1 cellular context compared by ENCODE assay signal in genomic region chr2:46326231-46326980, GRCh38.
TF ChIP-seq lines count a peak whose summit lies in the region.

No MANE protein-coding gene starts in this region.

TF ChIP-seq in HepG2, 621 proteins besides CTCF, POLR2A, EP300 and RAD21 (continued from another document and continues in another):
- no peak for TF ChIP-seq SOX6 (IDR thresholded peaks at IDR 0.05)
- TF ChIP-seq SOX6 (CRISPR knock-in tag; IDR thresholded peaks at IDR 0.05), result peak; percentile 97
- TF ChIP-seq ZNF512B (CRISPR knock-in tag; IDR thresholded peaks at IDR 0.05; ENCODE audit: borderline replicate concordance), result peak; percentile 41; the same call in 1 of the 2 replicates
- TF ChIP-seq, protein P1, sequence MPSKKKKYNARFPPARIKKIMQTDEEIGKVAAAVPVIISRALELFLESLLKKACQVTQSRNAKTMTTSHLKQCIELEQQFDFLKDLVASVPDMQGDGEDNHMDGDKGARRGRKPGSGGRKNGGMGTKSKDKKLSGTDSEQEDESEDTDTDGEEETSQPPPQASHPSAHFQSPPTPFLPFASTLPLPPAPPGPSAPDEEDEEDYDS (CRISPR knock-in tag; IDR thresholded peaks at IDR 0.05), result peak; percentile 62; the same call in 1 of the 2 replicates
- TF ChIP-seq AHR (CRISPR knock-in tag; IDR thresholded peaks at IDR 0.05), result 0 out of 2 replicates have a peak, but pooled peaks have one; percentile 48
- TF ChIP-seq, protein P2, sequence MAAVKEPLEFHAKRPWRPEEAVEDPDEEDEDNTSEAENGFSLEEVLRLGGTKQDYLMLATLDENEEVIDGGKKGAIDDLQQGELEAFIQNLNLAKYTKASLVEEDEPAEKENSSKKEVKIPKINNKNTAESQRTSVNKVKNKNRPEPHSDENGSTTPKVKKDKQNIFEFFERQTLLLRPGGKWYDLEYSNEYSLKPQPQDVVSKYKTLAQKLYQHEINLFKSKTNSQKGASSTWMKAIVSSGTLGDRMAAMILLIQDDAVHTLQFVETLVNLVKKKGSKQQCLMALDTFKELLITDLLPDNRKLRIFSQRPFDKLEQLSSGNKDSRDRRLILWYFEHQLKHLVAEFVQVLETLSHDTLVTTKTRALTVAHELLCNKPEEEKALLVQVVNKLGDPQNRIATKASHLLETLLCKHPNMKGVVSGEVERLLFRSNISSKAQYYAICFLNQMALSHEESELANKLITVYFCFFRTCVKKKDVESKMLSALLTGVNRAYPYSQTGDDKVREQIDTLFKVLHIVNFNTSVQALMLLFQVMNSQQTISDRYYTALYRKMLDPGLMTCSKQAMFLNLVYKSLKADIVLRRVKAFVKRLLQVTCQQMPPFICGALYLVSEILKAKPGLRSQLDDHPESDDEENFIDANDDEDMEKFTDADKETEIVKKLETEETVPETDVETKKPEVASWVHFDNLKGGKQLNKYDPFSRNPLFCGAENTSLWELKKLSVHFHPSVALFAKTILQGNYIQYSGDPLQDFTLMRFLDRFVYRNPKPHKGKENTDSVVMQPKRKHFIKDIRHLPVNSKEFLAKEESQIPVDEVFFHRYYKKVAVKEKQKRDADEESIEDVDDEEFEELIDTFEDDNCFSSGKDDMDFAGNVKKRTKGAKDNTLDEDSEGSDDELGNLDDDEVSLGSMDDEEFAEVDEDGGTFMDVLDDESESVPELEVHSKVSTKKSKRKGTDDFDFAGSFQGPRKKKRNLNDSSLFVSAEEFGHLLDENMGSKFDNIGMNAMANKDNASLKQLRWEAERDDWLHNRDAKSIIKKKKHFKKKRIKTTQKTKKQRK (IDR thresholded peaks at IDR 0.05; ENCODE audit: low read length), result no peak
- TF ChIP-seq ARID3A (IDR thresholded peaks at IDR 0.05; ENCODE audit: low read depth, low read length), result peak; percentile 70; the same call in 1 of the 2 replicates
- TF ChIP-seq ZBTB25 (CRISPR knock-in tag; IDR thresholded peaks at IDR 0.05), result peak; percentile 75
- TF ChIP-seq, protein P3, sequence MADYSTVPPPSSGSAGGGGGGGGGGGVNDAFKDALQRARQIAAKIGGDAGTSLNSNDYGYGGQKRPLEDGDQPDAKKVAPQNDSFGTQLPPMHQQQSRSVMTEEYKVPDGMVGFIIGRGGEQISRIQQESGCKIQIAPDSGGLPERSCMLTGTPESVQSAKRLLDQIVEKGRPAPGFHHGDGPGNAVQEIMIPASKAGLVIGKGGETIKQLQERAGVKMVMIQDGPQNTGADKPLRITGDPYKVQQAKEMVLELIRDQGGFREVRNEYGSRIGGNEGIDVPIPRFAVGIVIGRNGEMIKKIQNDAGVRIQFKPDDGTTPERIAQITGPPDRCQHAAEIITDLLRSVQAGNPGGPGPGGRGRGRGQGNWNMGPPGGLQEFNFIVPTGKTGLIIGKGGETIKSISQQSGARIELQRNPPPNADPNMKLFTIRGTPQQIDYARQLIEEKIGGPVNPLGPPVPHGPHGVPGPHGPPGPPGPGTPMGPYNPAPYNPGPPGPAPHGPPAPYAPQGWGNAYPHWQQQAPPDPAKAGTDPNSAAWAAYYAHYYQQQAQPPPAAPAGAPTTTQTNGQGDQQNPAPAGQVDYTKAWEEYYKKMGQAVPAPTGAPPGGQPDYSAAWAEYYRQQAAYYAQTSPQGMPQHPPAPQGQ (CRISPR knock-in tag; IDR thresholded peaks at IDR 0.05; ENCODE audit: borderline replicate concordance), result 0 out of 2 replicates have a peak, but pooled peaks have one; percentile 90
- peak; percentile 62; the same call in 1 of the 2 replicates for TF ChIP-seq ZNF670 (CRISPR knock-in tag; IDR thresholded peaks at IDR 0.05; ENCODE audit: borderline replicate concordance)
- peak; percentile 82 for TF ChIP-seq ZFX (CRISPR knock-in tag; IDR thresholded peaks at IDR 0.05; ENCODE audit: low read depth)
- peak; percentile 82 for TF ChIP-seq TEAD3 (CRISPR knock-in tag; optimal IDR thresholded peaks at IDR 0.05; ENCODE audit: borderline replicate concordance)
- peak; percentile 86; the same call in 1 of the 2 replicates for TF ChIP-seq ZBTB46 (CRISPR knock-in tag; IDR thresholded peaks at IDR 0.05; ENCODE audit: borderline replicate concordance)
- peak; percentile 59 for TF ChIP-seq SKI (IDR thresholded peaks at IDR 0.05; ENCODE audit: partially characterized antibody)
- TF ChIP-seq E2F2 (CRISPR knock-in tag; IDR thresholded peaks at IDR 0.05; ENCODE audit: borderline replicate concordance), result 0 out of 2 replicates have a peak, but pooled peaks have one; percentile 20
- peak; percentile 36; the same call in 1 of the 2 replicates for TF ChIP-seq GMEB1 (CRISPR knock-in tag; IDR thresholded peaks at IDR 0.05; ENCODE audit: borderline replicate concordance)
- no peak for TF ChIP-seq MATR3 (CRISPR knock-in tag; IDR thresholded peaks at IDR 0.05)
- TF ChIP-seq PHF5A (CRISPR knock-in tag; IDR thresholded peaks at IDR 0.05; ENCODE audit: low read depth, unreplicated experiment), result peak; percentile 53
- TF ChIP-seq ZNF605 (CRISPR knock-in tag; IDR thresholded peaks at IDR 0.05), result peak; percentile 92
- peak; percentile 63; the same call in 1 of the 2 replicates for TF ChIP-seq ZNF501 (CRISPR knock-in tag; IDR thresholded peaks at IDR 0.05)
- TF ChIP-seq CREM (IDR thresholded peaks at IDR 0.05), result peak; percentile 73; the same call in 1 of the 2 replicates
- TF ChIP-seq CREM (CRISPR knock-in tag; IDR thresholded peaks at IDR 0.05), result no peak
- TF ChIP-seq SP5 (CRISPR knock-in tag; IDR thresholded peaks at IDR 0.05; ENCODE audit: borderline replicate concordance, low read depth), result peak; percentile 94
- TF ChIP-seq, protein P4, sequence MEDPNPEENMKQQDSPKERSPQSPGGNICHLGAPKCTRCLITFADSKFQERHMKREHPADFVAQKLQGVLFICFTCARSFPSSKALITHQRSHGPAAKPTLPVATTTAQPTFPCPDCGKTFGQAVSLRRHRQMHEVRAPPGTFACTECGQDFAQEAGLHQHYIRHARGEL (CRISPR knock-in tag; IDR thresholded peaks at IDR 0.05), result no peak
- peak; percentile 43; the same call in 1 of the 2 replicates for TF ChIP-seq ZNF142 (CRISPR knock-in tag; IDR thresholded peaks at IDR 0.05)
- peak; percentile 64; the same call in 1 of the 2 replicates for TF ChIP-seq ZNF614 (CRISPR knock-in tag; IDR thresholded peaks at IDR 0.05; ENCODE audit: borderline replicate concordance)
- TF ChIP-seq HDAC1 (CRISPR knock-in tag; IDR thresholded peaks at IDR 0.05), result peak; percentile 86
- TF ChIP-seq TOPORS (CRISPR knock-in tag; IDR thresholded peaks at IDR 0.05), result no peak
- no peak for TF ChIP-seq NRL (CRISPR knock-in tag; IDR thresholded peaks at IDR 0.05; ENCODE audit: borderline replicate concordance)
